In the genomic region with DNA sequence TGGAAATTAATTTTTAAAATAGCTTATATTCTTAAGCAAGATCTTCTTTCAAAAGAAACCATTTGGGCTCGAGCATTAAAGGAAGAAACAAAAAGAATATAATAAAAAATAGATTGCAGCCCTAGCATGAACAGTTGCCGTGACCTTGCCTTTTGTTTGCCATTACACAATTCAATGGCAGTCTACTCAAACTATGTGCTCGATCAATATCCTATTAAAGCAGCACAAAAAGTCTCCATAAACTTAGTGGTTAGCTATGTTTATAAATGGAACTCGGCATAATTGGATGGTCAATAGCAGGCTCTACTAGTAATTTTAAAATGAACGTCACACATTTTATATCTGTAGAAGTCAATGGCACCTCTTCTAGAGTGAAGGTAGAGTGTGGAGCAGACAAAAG, we compare ENCODE assay signal across 1 cellular context.
TF ChIP-seq lines count a peak whose summit lies in the region.

No MANE protein-coding gene starts in this region.

TF ChIP-seq in HCT116, 20 proteins besides CTCF, POLR2A, EP300 and RAD21:
- TF ChIP-seq SIN3A (IDR thresholded peaks at IDR 0.05; ENCODE audit: low read depth) (no peak), ZFX (IDR thresholded peaks at IDR 0.05) (no peak), EZH2 (IDR thresholded peaks at IDR 0.05) (no peak), FOSL1 (IDR thresholded peaks at IDR 0.05; ENCODE audit: low read depth) (no peak), TCF7L2 (IDR thresholded peaks at IDR 0.05; ENCODE audit: borderline replicate concordance, extremely low read depth, insufficient read depth, insufficient read length) (no peak), ZNF274 (IDR thresholded peaks at IDR 0.05; ENCODE audit: low read depth, low read length) (no peak), EGR1 (IDR thresholded peaks at IDR 0.05; ENCODE audit: low read depth) (no peak), CEBPB (IDR thresholded peaks at IDR 0.05; ENCODE audit: low read depth) (no peak), CBX3 (IDR thresholded peaks at IDR 0.05; ENCODE audit: low read depth) (no peak), SRF (IDR thresholded peaks at IDR 0.05; ENCODE audit: low read depth) (no peak), JUND (IDR thresholded peaks at IDR 0.05) (no peak), POLR2AphosphoS5 (IDR thresholded peaks at IDR 0.05; ENCODE audit: low read depth, low read length) (no peak), ELF1 (IDR thresholded peaks at IDR 0.05; ENCODE audit: borderline replicate concordance, low read depth) (no peak), EZH2phosphoT487 (IDR thresholded peaks at IDR 0.05; ENCODE audit: borderline replicate concordance) (no peak), YY1 (IDR thresholded peaks at IDR 0.05; ENCODE audit: extremely low read depth, insufficient replicate concordance, low read depth, low read length) (no peak), SP1 (IDR thresholded peaks at IDR 0.05; ENCODE audit: low read depth) (no peak)
- TF ChIP-seq, protein P1, sequence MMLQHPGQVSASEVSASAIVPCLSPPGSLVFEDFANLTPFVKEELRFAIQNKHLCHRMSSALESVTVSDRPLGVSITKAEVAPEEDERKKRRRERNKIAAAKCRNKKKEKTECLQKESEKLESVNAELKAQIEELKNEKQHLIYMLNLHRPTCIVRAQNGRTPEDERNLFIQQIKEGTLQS (IDR thresholded peaks at IDR 0.05), result no peak
- TF ChIP-seq, protein P2, sequence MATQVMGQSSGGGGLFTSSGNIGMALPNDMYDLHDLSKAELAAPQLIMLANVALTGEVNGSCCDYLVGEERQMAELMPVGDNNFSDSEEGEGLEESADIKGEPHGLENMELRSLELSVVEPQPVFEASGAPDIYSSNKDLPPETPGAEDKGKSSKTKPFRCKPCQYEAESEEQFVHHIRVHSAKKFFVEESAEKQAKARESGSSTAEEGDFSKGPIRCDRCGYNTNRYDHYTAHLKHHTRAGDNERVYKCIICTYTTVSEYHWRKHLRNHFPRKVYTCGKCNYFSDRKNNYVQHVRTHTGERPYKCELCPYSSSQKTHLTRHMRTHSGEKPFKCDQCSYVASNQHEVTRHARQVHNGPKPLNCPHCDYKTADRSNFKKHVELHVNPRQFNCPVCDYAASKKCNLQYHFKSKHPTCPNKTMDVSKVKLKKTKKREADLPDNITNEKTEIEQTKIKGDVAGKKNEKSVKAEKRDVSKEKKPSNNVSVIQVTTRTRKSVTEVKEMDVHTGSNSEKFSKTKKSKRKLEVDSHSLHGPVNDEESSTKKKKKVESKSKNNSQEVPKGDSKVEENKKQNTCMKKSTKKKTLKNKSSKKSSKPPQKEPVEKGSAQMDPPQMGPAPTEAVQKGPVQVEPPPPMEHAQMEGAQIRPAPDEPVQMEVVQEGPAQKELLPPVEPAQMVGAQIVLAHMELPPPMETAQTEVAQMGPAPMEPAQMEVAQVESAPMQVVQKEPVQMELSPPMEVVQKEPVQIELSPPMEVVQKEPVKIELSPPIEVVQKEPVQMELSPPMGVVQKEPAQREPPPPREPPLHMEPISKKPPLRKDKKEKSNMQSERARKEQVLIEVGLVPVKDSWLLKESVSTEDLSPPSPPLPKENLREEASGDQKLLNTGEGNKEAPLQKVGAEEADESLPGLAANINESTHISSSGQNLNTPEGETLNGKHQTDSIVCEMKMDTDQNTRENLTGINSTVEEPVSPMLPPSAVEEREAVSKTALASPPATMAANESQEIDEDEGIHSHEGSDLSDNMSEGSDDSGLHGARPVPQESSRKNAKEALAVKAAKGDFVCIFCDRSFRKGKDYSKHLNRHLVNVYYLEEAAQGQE (IDR thresholded peaks at IDR 0.05; ENCODE audit: low read depth), result no peak
- TF ChIP-seq, protein P3, sequence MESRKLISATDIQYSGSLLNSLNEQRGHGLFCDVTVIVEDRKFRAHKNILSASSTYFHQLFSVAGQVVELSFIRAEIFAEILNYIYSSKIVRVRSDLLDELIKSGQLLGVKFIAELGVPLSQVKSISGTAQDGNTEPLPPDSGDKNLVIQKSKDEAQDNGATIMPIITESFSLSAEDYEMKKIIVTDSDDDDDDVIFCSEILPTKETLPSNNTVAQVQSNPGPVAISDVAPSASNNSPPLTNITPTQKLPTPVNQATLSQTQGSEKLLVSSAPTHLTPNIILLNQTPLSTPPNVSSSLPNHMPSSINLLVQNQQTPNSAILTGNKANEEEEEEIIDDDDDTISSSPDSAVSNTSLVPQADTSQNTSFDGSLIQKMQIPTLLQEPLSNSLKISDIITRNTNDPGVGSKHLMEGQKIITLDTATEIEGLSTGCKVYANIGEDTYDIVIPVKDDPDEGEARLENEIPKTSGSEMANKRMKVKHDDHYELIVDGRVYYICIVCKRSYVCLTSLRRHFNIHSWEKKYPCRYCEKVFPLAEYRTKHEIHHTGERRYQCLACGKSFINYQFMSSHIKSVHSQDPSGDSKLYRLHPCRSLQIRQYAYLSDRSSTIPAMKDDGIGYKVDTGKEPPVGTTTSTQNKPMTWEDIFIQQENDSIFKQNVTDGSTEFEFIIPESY (IDR thresholded peaks at IDR 0.05; ENCODE audit: extremely low read depth, insufficient replicate concordance, low read length), result no peak
